ENCODE assay signal across 14 cellular contexts in the genomic region with DNA sequence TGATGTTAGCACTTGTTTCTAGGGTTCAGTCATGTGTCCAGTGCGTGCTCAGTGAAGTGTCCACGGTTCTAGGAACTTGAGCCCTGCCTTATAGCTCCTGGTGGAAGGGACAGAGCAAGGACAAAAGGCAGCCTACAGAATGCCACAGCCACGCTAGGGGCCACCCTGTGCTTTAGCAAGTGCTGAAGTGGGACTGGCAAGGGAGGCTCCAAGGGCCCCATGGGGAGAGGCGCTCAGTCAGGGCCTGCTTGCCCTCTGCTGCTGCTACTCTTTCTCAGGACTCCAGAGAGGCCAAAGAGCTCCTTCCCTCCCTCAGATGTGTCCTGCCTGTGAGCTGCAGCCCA. TPM values are rescaled to one million over a fixed set of nuclear protein-coding genes. Genes with fewer than 3 reads are reported as not detected.
DNase-seq lines count a peak whose midpoint lies in the region; ATAC-seq, FAIRE-seq and TF ChIP-seq lines count a peak whose summit lies in the region.
"Had no signal": no experiment of that assay in that cellular context is flagged by ENCODE, and none has a peak within 500 bp of the region (broad histone marks: within the 10 kb centered on the region; RNA-seq: fewer than 3 reads in every experiment).

No MANE protein-coding gene starts in this region.

- intact Hi-C loops in HepG2 (cut with micrococcal nuclease; ENCODE audit: unreplicated experiment) (no loop called here), thyroid gland (cut with DNase I) (no loop called here)

- H3K9me3 ChIP-seq in HepG2 (ENCODE audit: low read length) = no peaks in the 10 kb centered on the region
- H3K9me3 ChIP-seq in thyroid gland = no peaks in the 10 kb centered on the region
- H3K9me3 ChIP-seq: gastroesophageal sphincter, sigmoid colon had no signal

- TF ChIP-seq EP300 in HepG2 (IDR thresholded peaks at IDR 0.05; ENCODE audit: low read depth in 2 of 2, low read length in 2 of 2) (no peak), HepG2 (CRISPR knock-in tag; IDR thresholded peaks at IDR 0.05; ENCODE audit: borderline replicate concordance) (no peak)

- 100% methylated on average over 1 of the region's 4 CpGs for WGBS in HepG2 (ENCODE audit: low lambda C conversion rate)
- WGBS in thyroid gland, 2 donors = 82 to 89% methylated on average over 3 to 4 of the region's 4 CpGs

- peak overlapping the region; percentile 41 for H3K27ac Mint-ChIP-seq in activated naive CD4-positive, alpha-beta T cell treated with anti-CD3 and anti-CD28 coated beads, Interleukin-2, amount 50 U/mL, for 24 hours
- peak overlapping the region; percentile 85 for H3K27ac Mint-ChIP-seq in activated CD8-positive, alpha-beta T cell treated with anti-CD3 and anti-CD28 coated beads, Interleukin-2, amount 10 ng/mL, durations not matched to agents 7 days and 5 days

- no peak for TF ChIP-seq POLR2A in HepG2 (IDR thresholded peaks at IDR 0.05; ENCODE audit: insufficient read depth in 1 of 2, low read depth in 2 of 2, low read length in 2 of 2)
- no peak for TF ChIP-seq POLR2A in thyroid gland (IDR thresholded peaks at IDR 0.05)

- DNase-seq in activated naive CD4-positive, alpha-beta T cell treated with Interleukin-2 at 50 U/mL for 16 hours = no peak
- DNase-seq in activated CD8-positive, alpha-beta T cell treated with anti-CD3 and anti-CD28 coated beads, Interleukin-2, amount 10 ng/mL, durations not matched to agents 7 days and 5 days = no peak
- no peak for DNase-seq in HepG2 (ENCODE audit: low spot score)
- DNase-seq in thyroid gland = no peak
- DNase-seq in KBM-7 = no peak
- no peak for DNase-seq in NCI-H1092 treated with DMSO at 0.1 percent for 48 hours (lab: John Stamatoyannopoulos, UW)
- DNase-seq: NCI-H1048, NCI-H526, sigmoid colon had no signal

- no peak for TF ChIP-seq RAD21 in HepG2 (CRISPR knock-in tag; IDR thresholded peaks at IDR 0.05)

- H3K36me3 ChIP-seq in HepG2 (replicated peaks in 1 of 2; ENCODE audit: control insufficient read depth in 1 of 2, insufficient read depth in 2 of 2, low read length in 2 of 2) (peaks cover 6 to 13% of the 10 kb centered on the region in 2 experiments; a peak in 4 of 5 replicates), thyroid gland (peaks cover 0 to 2% of the 10 kb centered on the region in 2 donors)

- H3K4me1 Mint-ChIP-seq in activated naive CD4-positive, alpha-beta T cell treated with anti-CD3 and anti-CD28 coated beads, Interleukin-2, amount 50 U/mL, for 24 hours = peaks cover 29% of the 10 kb centered on the region
- H3K4me1 Mint-ChIP-seq in activated CD8-positive, alpha-beta T cell treated with anti-CD3 and anti-CD28 coated beads, Interleukin-2, amount 10 ng/mL, durations not matched to agents 7 days and 5 days (ENCODE audit: low read depth) = peaks cover 36% of the 10 kb centered on the region

- peaks cover 9% of the 10 kb centered on the region; the same call in 1 of the 2 replicates for H3K4me1 ChIP-seq in HepG2 (ENCODE audit: insufficient read depth, low read length)
- peaks cover 0 to 21% of the 10 kb centered on the region in 2 donors for H3K4me1 ChIP-seq in thyroid gland
- H3K4me1 ChIP-seq: gastroesophageal sphincter had no signal

- in situ Hi-C loops in HepG2 (cut with HindIII; ENCODE audit: extremely low pct_ligation_motif_present, low pct_unique_long_range_greater_than_20kb) (no loop called here), KBM-7 (cut with MboI; ENCODE audit: low pct_unique_long_range_greater_than_20kb, low sequenced_read_pairs) (no loop called here)

- H3K27ac ChIP-seq in HepG2 (ENCODE audit: extremely low read length, insufficient read depth, low read length) = no peak overlapping the region
- peak overlapping the region in 2 of 3 donors; percentile 31 to 41 for H3K27ac ChIP-seq in thyroid gland
- H3K27ac ChIP-seq: SK-N-MC had no signal

- no peak for TF ChIP-seq CTCF in HepG2 (CRISPR knock-in tag; IDR thresholded peaks at IDR 0.05)
- no peak for TF ChIP-seq CTCF in thyroid gland (IDR thresholded peaks at IDR 0.05)

- no peak for FAIRE-seq in HepG2 (lab: Jason Lieb, UNC)

- H3K27me3 ChIP-seq in HepG2 (ENCODE audit: control insufficient read depth in 1 of 2, insufficient read depth in 2 of 2, low read length in 2 of 2) (no peaks in the 10 kb centered on the region), thyroid gland (no peaks in the 10 kb centered on the region)
- H3K27me3 ChIP-seq: gastroesophageal sphincter, sigmoid colon had no signal

- H3K79me2 ChIP-seq in HepG2 (ENCODE audit: insufficient read depth, low read length) = no peaks in the 10 kb centered on the region

- no peak for ATAC-seq in activated CD8-positive, alpha-beta T cell treated with anti-CD3 and anti-CD28 coated beads, Interleukin-2, amount 10 ng/mL, durations not matched to agents 7 days and 5 days
- ATAC-seq in HepG2 (peak; percentile 20), HG02798 (IDR thresholded peaks at IDR 0.05; ENCODE audit: poor library complexity, unreplicated experiment) (no peak)

- CTCF ChIA-PET in activated CD8-positive, alpha-beta T cell treated with anti-CD3 and anti-CD28 coated beads, Interleukin-2, amount 10 ng/mL, durations not matched to agents 7 days and 5 days (lab: Charles Lee) = interaction anchor here (1.1 to 3.1 kb wide), 2 partner anchors 10 to 19 kb away, joined by 3 to 41 read pairs; no protein-coding TSS in a partner anchor
- CTCF ChIA-PET in HepG2 (lab: Yijun Ruan, JAX; ENCODE audit: low intra/inter-chr PET ratio, low total read pairs) = no interaction called here

- H3K4me3 Mint-ChIP-seq in activated naive CD4-positive, alpha-beta T cell treated with anti-CD3 and anti-CD28 coated beads, Interleukin-2, amount 50 U/mL, for 24 hours = no peak overlapping the region
- H3K4me3 Mint-ChIP-seq in activated CD8-positive, alpha-beta T cell treated with anti-CD3 and anti-CD28 coated beads, Interleukin-2, amount 10 ng/mL, durations not matched to agents 7 days and 5 days = no peak overlapping the region
- H3K4me3 Mint-ChIP-seq: CD8-positive, alpha-beta T cell had no signal

- H3K9me3 Mint-ChIP-seq in activated naive CD4-positive, alpha-beta T cell treated with anti-CD3 and anti-CD28 coated beads, Interleukin-2, amount 50 U/mL, for 24 hours = no peaks in the 10 kb centered on the region
- H3K9me3 Mint-ChIP-seq in activated CD8-positive, alpha-beta T cell treated with anti-CD3 and anti-CD28 coated beads, Interleukin-2, amount 10 ng/mL, durations not matched to agents 7 days and 5 days (ENCODE audit: insufficient read depth) = peaks cover 4% of the 10 kb centered on the region
- H3K9me3 Mint-ChIP-seq: CD8-positive, alpha-beta T cell had no signal

- H3K4me3 ChIP-seq in HepG2 (replicated peaks in 1 of 3; ENCODE audit: insufficient read depth in 1 of 3, low read depth in 2 of 3, low read length in 3 of 3) = no peak overlapping the region
- no peak overlapping the region for H3K4me3 ChIP-seq in thyroid gland (replicated peaks in 1 of 3)
- H3K4me3 ChIP-seq: gastroesophageal sphincter, sigmoid colon, SK-N-MC had no signal

- H4K20me1 ChIP-seq in HepG2 (ENCODE audit: insufficient read depth, low read length) = no peaks in the 10 kb centered on the region

- no TSS peak for BruUV-seq in HepG2 (replicated peaks; lab: Mats Ljungman, UMichigan)

- no peak overlapping the region for H3K4me2 ChIP-seq in HepG2 (ENCODE audit: low read depth, low read length)

- POLR2A ChIA-PET in activated CD8-positive, alpha-beta T cell treated with anti-CD3 and anti-CD28 coated beads, Interleukin-2, amount 10 ng/mL, durations not matched to agents 7 days and 5 days (lab: Charles Lee) = interaction anchor here (0.9 to 2.6 kb wide), 3 partner anchors 10 to 49 kb away, joined by 3 to 15 read pairs (median 3); no protein-coding TSS in a partner anchor
- POLR2A ChIA-PET in HepG2 (lab: Yijun Ruan, JAX) = interaction anchor here (0.9 to 1.5 kb wide), 2 partner anchors 74 to 90 kb away, joined by 4 read pairs; no protein-coding TSS in a partner anchor

- no peak overlapping the region for H3K9ac ChIP-seq in HepG2 (ENCODE audit: insufficient read depth, low read depth, low read length)

- peaks cover 2% of the 10 kb centered on the region for H3K36me3 Mint-ChIP-seq in activated naive CD4-positive, alpha-beta T cell treated with anti-CD3 and anti-CD28 coated beads, Interleukin-2, amount 50 U/mL, for 24 hours
- H3K36me3 Mint-ChIP-seq in activated CD8-positive, alpha-beta T cell treated with anti-CD3 and anti-CD28 coated beads, Interleukin-2, amount 10 ng/mL, durations not matched to agents 7 days and 5 days (ENCODE audit: low read depth) = peaks cover 37% of the 10 kb centered on the region

- no peaks in the 10 kb centered on the region for H3K27me3 Mint-ChIP-seq in activated naive CD4-positive, alpha-beta T cell treated with anti-CD3 and anti-CD28 coated beads, Interleukin-2, amount 50 U/mL, for 24 hours
- no peaks in the 10 kb centered on the region for H3K27me3 Mint-ChIP-seq in activated CD8-positive, alpha-beta T cell treated with anti-CD3 and anti-CD28 coated beads, Interleukin-2, amount 10 ng/mL, durations not matched to agents 7 days and 5 days (ENCODE audit: low read depth)

- no peak overlapping the region for H2AFZ ChIP-seq in HepG2 (ENCODE audit: low read length)

RNA-seq across cellular contexts. Expression of a gene that starts 6.8 kb away (rescaled TPM):
- total RNA-seq in activated CD8-positive, alpha-beta T cell treated with anti-CD3 and anti-CD28 coated beads, Interleukin-2, amount 10 ng/mL, durations not matched to agents 7 days and 5 days = 10 to 100 TPM; 68.5 to 68.8 TPM
- total RNA-seq in HepG2 (2016; rRNA removed; fragmentation: Illumina TruSeq; extraction: Trizol) (31.4 and 48.6 TPM in 2 replicates), thyroid gland (100 to 1,000 TPM in 3 of 4 donors, 10 to 100 TPM in 1; 84.7 to 203 (median 107) TPM)
- total RNA-seq in HepG2 (2016; cell fraction: cytosol; rRNA removed; fragmentation: Illumina TruSeq; extraction: Trizol; ENCODE audit: low read depth) = 21.9 and 22.5 TPM in 2 replicates
- 34.5 and 55.6 TPM in 2 replicates for total RNA-seq in HepG2 (2016; cell fraction: insoluble cytoplasmic fraction; rRNA removed; fragmentation: Illumina TruSeq; extraction: Trizol)
- total RNA-seq in HepG2 (2016; cell fraction: membrane; rRNA removed; fragmentation: Illumina TruSeq; extraction: Trizol) = 26.2 and 30.0 TPM in 2 replicates
- total RNA-seq in HepG2 (2016; cell fraction: nucleus; rRNA removed; fragmentation: Illumina TruSeq; extraction: Trizol) = 41.8 and 49.7 TPM in 2 replicates
- 42.8 and 42.9 TPM in 2 replicates for polyA plus RNA-seq in HepG2 (2011; rRNA removed)
- polyA plus RNA-seq in HepG2 (2011; cell fraction: cytosol; rRNA removed) = 24.5 and 47.2 TPM in 2 replicates
- 143 and 153 TPM in 2 replicates for polyA plus RNA-seq in HepG2 (2011; cell fraction: nucleus; rRNA removed)
- polyA plus RNA-seq in HepG2 (2012) = 22.5 and 24.0 TPM in 2 replicates
- 20.3 and 23.1 TPM in 2 replicates for polyA plus RNA-seq in HepG2 (2016; cell fraction: cytosol; fragmentation: Illumina TruSeq; extraction: Trizol; ENCODE audit: low read depth)
- 30.7 and 32.5 TPM in 2 replicates for polyA plus RNA-seq in HepG2 (2016; cell fraction: insoluble cytoplasmic fraction; fragmentation: Illumina TruSeq; extraction: Trizol; ENCODE audit: low read depth)
- 20.1 and 23.2 TPM in 2 replicates for polyA plus RNA-seq in HepG2 (2016; cell fraction: membrane; fragmentation: Illumina TruSeq; extraction: Trizol; ENCODE audit: low read depth)
- polyA plus RNA-seq in HepG2 (2016; cell fraction: nucleus; fragmentation: Illumina TruSeq; extraction: Trizol; ENCODE audit: insufficient read depth, low read depth) = 95.9 and 100 TPM in 2 replicates
- 14.0 and 27.7 TPM in 2 replicates for polyA minus RNA-seq in HepG2 (2011; rRNA and poly(A)+ RNA removed; ENCODE audit: low replicate concordance)
- polyA minus RNA-seq in HepG2 (2011; cell fraction: cytosol; rRNA and poly(A)+ RNA removed) = 5.2 and 5.9 TPM in 2 replicates
- polyA minus RNA-seq in HepG2 (2011; cell fraction: nucleus; rRNA and poly(A)+ RNA removed) = 21.5 and 23.6 TPM in 2 replicates

RNA-seq across cellular contexts. Expression of a gene that starts 15.0 kb away (rescaled TPM):
- total RNA-seq in activated CD8-positive, alpha-beta T cell treated with anti-CD3 and anti-CD28 coated beads, Interleukin-2, amount 10 ng/mL, durations not matched to agents 7 days and 5 days = 10 to 100 TPM; 16.1 to 17.0 TPM
- total RNA-seq in HepG2 (2016; rRNA removed; fragmentation: Illumina TruSeq; extraction: Trizol) (4.2 and 4.4 TPM in 2 replicates), thyroid gland (10 to 100 TPM in 2 of 4 donors, 1 to 10 TPM in 2; 8.7 to 13.1 (median 10.5) TPM)
- 1.8 TPM in 2 replicates for total RNA-seq in HepG2 (2016; cell fraction: cytosol; rRNA removed; fragmentation: Illumina TruSeq; extraction: Trizol; ENCODE audit: low read depth)
- 4.1 and 4.5 TPM in 2 replicates for total RNA-seq in HepG2 (2016; cell fraction: insoluble cytoplasmic fraction; rRNA removed; fragmentation: Illumina TruSeq; extraction: Trizol)
- total RNA-seq in HepG2 (2016; cell fraction: membrane; rRNA removed; fragmentation: Illumina TruSeq; extraction: Trizol) = 3.8 and 4.0 TPM in 2 replicates
- 3.8 and 3.9 TPM in 2 replicates for total RNA-seq in HepG2 (2016; cell fraction: nucleus; rRNA removed; fragmentation: Illumina TruSeq; extraction: Trizol)
- 3.9 and 5.1 TPM in 2 replicates for polyA plus RNA-seq in HepG2 (2011; rRNA removed)
- polyA plus RNA-seq in HepG2 (2011; cell fraction: cytosol; rRNA removed) = 4.8 TPM in 2 replicates
- polyA plus RNA-seq in HepG2 (2011; cell fraction: nucleus; rRNA removed) = 6.2 and 6.9 TPM in 2 replicates
- 6.6 and 10.2 TPM in 2 replicates for polyA plus RNA-seq in HepG2 (2012)
- 2.1 and 2.2 TPM in 2 replicates for polyA plus RNA-seq in HepG2 (2016; cell fraction: cytosol; fragmentation: Illumina TruSeq; extraction: Trizol; ENCODE audit: low read depth)
- polyA plus RNA-seq in HepG2 (2016; cell fraction: insoluble cytoplasmic fraction; fragmentation: Illumina TruSeq; extraction: Trizol; ENCODE audit: low read depth) = 8.6 and 11.0 TPM in 2 replicates
- 4.0 and 4.8 TPM in 2 replicates for polyA plus RNA-seq in HepG2 (2016; cell fraction: membrane; fragmentation: Illumina TruSeq; extraction: Trizol; ENCODE audit: low read depth)
- polyA plus RNA-seq in HepG2 (2016; cell fraction: nucleus; fragmentation: Illumina TruSeq; extraction: Trizol; ENCODE audit: insufficient read depth, low read depth) = 7.7 and 8.7 TPM in 2 replicates
- polyA minus RNA-seq in HepG2 (2011; rRNA and poly(A)+ RNA removed; ENCODE audit: low replicate concordance) = 9.1 and 17.2 TPM in 2 replicates
- 4.5 and 4.6 TPM in 2 replicates for polyA minus RNA-seq in HepG2 (2011; cell fraction: cytosol; rRNA and poly(A)+ RNA removed)
- polyA minus RNA-seq in HepG2 (2011; cell fraction: nucleus; rRNA and poly(A)+ RNA removed) = 7.9 and 8.1 TPM in 2 replicates

RNA-seq across cellular contexts. Expression of a gene that starts 29.5 kb away (rescaled TPM):
- total RNA-seq in activated CD8-positive, alpha-beta T cell treated with anti-CD3 and anti-CD28 coated beads, Interleukin-2, amount 10 ng/mL, durations not matched to agents 7 days and 5 days = 100 to 1,000 TPM; 301 to 319 TPM
- 237 and 256 TPM in 2 replicates for total RNA-seq in HepG2 (2016; rRNA removed; fragmentation: Illumina TruSeq; extraction: Trizol)
- total RNA-seq in HepG2 (2016; cell fraction: cytosol; rRNA removed; fragmentation: Illumina TruSeq; extraction: Trizol; ENCODE audit: low read depth) = 86.3 and 92.6 TPM in 2 replicates
- 209 and 270 TPM in 2 replicates for total RNA-seq in HepG2 (2016; cell fraction: insoluble cytoplasmic fraction; rRNA removed; fragmentation: Illumina TruSeq; extraction: Trizol)
- total RNA-seq in HepG2 (2016; cell fraction: membrane; rRNA removed; fragmentation: Illumina TruSeq; extraction: Trizol) = 67.0 and 88.4 TPM in 2 replicates
- total RNA-seq in HepG2 (2016; cell fraction: nucleus; rRNA removed; fragmentation: Illumina TruSeq; extraction: Trizol) = 98.2 and 106 TPM in 2 replicates
- polyA plus RNA-seq in HepG2 (2011; rRNA removed) = 32.1 and 43.3 TPM in 2 replicates
- 92.3 and 100 TPM in 2 replicates for polyA plus RNA-seq in HepG2 (2011; cell fraction: cytosol; rRNA removed)
- 38.5 and 41.1 TPM in 2 replicates for polyA plus RNA-seq in HepG2 (2011; cell fraction: nucleus; rRNA removed)
- polyA plus RNA-seq in HepG2 (2012) = 103 and 127 TPM in 2 replicates
- 83.0 and 101 TPM in 2 replicates for polyA plus RNA-seq in HepG2 (2016; cell fraction: cytosol; fragmentation: Illumina TruSeq; extraction: Trizol; ENCODE audit: low read depth)
- polyA plus RNA-seq in HepG2 (2016; cell fraction: insoluble cytoplasmic fraction; fragmentation: Illumina TruSeq; extraction: Trizol; ENCODE audit: low read depth) = 221 and 271 TPM in 2 replicates
- polyA plus RNA-seq in HepG2 (2016; cell fraction: membrane; fragmentation: Illumina TruSeq; extraction: Trizol; ENCODE audit: low read depth) = 58.3 and 84.5 TPM in 2 replicates
- polyA plus RNA-seq in HepG2 (2016; cell fraction: nucleus; fragmentation: Illumina TruSeq; extraction: Trizol; ENCODE audit: insufficient read depth, low read depth) = 169 and 181 TPM in 2 replicates
- 28.4 and 46.4 TPM in 2 replicates for polyA minus RNA-seq in HepG2 (2011; rRNA and poly(A)+ RNA removed; ENCODE audit: low replicate concordance)
- polyA minus RNA-seq in HepG2 (2011; cell fraction: cytosol; rRNA and poly(A)+ RNA removed) = 50.6 and 65.7 TPM in 2 replicates
- 30.4 and 32.2 TPM in 2 replicates for polyA minus RNA-seq in HepG2 (2011; cell fraction: nucleus; rRNA and poly(A)+ RNA removed)
- 10 to 100 TPM; 15.1 to 23.4 (median 17.7) TPM for total RNA-seq in thyroid gland

RNA-seq across cellular contexts. Expression of a gene that starts 37.0 kb away (rescaled TPM):
- 1 to 10 TPM; 4.6 to 5.4 TPM for total RNA-seq in activated CD8-positive, alpha-beta T cell treated with anti-CD3 and anti-CD28 coated beads, Interleukin-2, amount 10 ng/mL, durations not matched to agents 7 days and 5 days
- total RNA-seq in HepG2 (2016; rRNA removed; fragmentation: Illumina TruSeq; extraction: Trizol) (0.42 and 0.69 TPM in 2 replicates), thyroid gland (10 to 100 TPM; 24.1 to 40.3 (median 27.6) TPM)
- total RNA-seq in HepG2 (2016; cell fraction: cytosol; rRNA removed; fragmentation: Illumina TruSeq; extraction: Trizol; ENCODE audit: low read depth) = 0.20 TPM in 1 of 2 replicates, not detected in the other
- 0.18 and 0.41 TPM in 2 replicates for total RNA-seq in HepG2 (2016; cell fraction: insoluble cytoplasmic fraction; rRNA removed; fragmentation: Illumina TruSeq; extraction: Trizol)
- 0.41 and 0.56 TPM in 2 replicates for total RNA-seq in HepG2 (2016; cell fraction: membrane; rRNA removed; fragmentation: Illumina TruSeq; extraction: Trizol)
- total RNA-seq in HepG2 (2016; cell fraction: nucleus; rRNA removed; fragmentation: Illumina TruSeq; extraction: Trizol) = 0.50 and 0.63 TPM in 2 replicates
- polyA plus RNA-seq in HepG2 (2011; rRNA removed) = 5.6 and 10.9 TPM in 2 replicates
- polyA plus RNA-seq in HepG2 (2011; cell fraction: cytosol; rRNA removed) = 5.4 and 6.9 TPM in 2 replicates
- polyA plus RNA-seq in HepG2 (2011; cell fraction: nucleus; rRNA removed) = 29.9 and 34.7 TPM in 2 replicates
- polyA plus RNA-seq in HepG2 (2012) = 2.2 and 2.9 TPM in 2 replicates
- polyA plus RNA-seq in HepG2 (2016; cell fraction: cytosol; fragmentation: Illumina TruSeq; extraction: Trizol; ENCODE audit: low read depth) = 0.05 and 0.19 TPM in 2 replicates
- polyA plus RNA-seq in HepG2 (2016; cell fraction: insoluble cytoplasmic fraction; fragmentation: Illumina TruSeq; extraction: Trizol; ENCODE audit: low read depth) = 0.27 and 0.41 TPM in 2 replicates
- polyA plus RNA-seq in HepG2 (2016; cell fraction: membrane; fragmentation: Illumina TruSeq; extraction: Trizol; ENCODE audit: low read depth) = 0.14 and 0.18 TPM in 2 replicates
- polyA plus RNA-seq in HepG2 (2016; cell fraction: nucleus; fragmentation: Illumina TruSeq; extraction: Trizol; ENCODE audit: insufficient read depth, low read depth) = 0.77 and 1.00 TPM in 2 replicates
- polyA minus RNA-seq in HepG2 (2011; rRNA and poly(A)+ RNA removed; ENCODE audit: low replicate concordance) = 20.1 and 31.6 TPM in 2 replicates
- polyA minus RNA-seq in HepG2 (2011; cell fraction: cytosol; rRNA and poly(A)+ RNA removed) = 4.4 and 5.7 TPM in 2 replicates
- polyA minus RNA-seq in HepG2 (2011; cell fraction: nucleus; rRNA and poly(A)+ RNA removed) = 7.1 and 7.5 TPM in 2 replicates

RNA-seq across cellular contexts. Expression of a gene that starts 58.0 kb away (rescaled TPM):
- total RNA-seq in activated CD8-positive, alpha-beta T cell treated with anti-CD3 and anti-CD28 coated beads, Interleukin-2, amount 10 ng/mL, durations not matched to agents 7 days and 5 days = 100 to 1,000 TPM; 491 to 520 TPM
- total RNA-seq in HepG2 (2016; rRNA removed; fragmentation: Illumina TruSeq; extraction: Trizol) = 553 and 842 TPM in 2 replicates
- total RNA-seq in HepG2 (2016; cell fraction: cytosol; rRNA removed; fragmentation: Illumina TruSeq; extraction: Trizol; ENCODE audit: low read depth) = 162 and 178 TPM in 2 replicates
- 553 and 885 TPM in 2 replicates for total RNA-seq in HepG2 (2016; cell fraction: insoluble cytoplasmic fraction; rRNA removed; fragmentation: Illumina TruSeq; extraction: Trizol)
- 469 and 483 TPM in 2 replicates for total RNA-seq in HepG2 (2016; cell fraction: membrane; rRNA removed; fragmentation: Illumina TruSeq; extraction: Trizol)
- total RNA-seq in HepG2 (2016; cell fraction: nucleus; rRNA removed; fragmentation: Illumina TruSeq; extraction: Trizol) = 195 and 213 TPM in 2 replicates
- polyA plus RNA-seq in HepG2 (2011; rRNA removed) = 252 and 337 TPM in 2 replicates
- polyA plus RNA-seq in HepG2 (2011; cell fraction: cytosol; rRNA removed) = 69.8 and 103 TPM in 2 replicates
- 25.8 and 30.1 TPM in 2 replicates for polyA plus RNA-seq in HepG2 (2011; cell fraction: nucleus; rRNA removed)
- polyA plus RNA-seq in HepG2 (2012) = 289 and 643 TPM in 2 replicates
- polyA plus RNA-seq in HepG2 (2016; cell fraction: cytosol; fragmentation: Illumina TruSeq; extraction: Trizol; ENCODE audit: low read depth) = 377 and 391 TPM in 2 replicates
- polyA plus RNA-seq in HepG2 (2016; cell fraction: insoluble cytoplasmic fraction; fragmentation: Illumina TruSeq; extraction: Trizol; ENCODE audit: low read depth) = 1,249 and 1,398 TPM in 2 replicates
- polyA plus RNA-seq in HepG2 (2016; cell fraction: membrane; fragmentation: Illumina TruSeq; extraction: Trizol; ENCODE audit: low read depth) = 612 and 621 TPM in 2 replicates
- 448 and 485 TPM in 2 replicates for polyA plus RNA-seq in HepG2 (2016; cell fraction: nucleus; fragmentation: Illumina TruSeq; extraction: Trizol; ENCODE audit: insufficient read depth, low read depth)
- polyA minus RNA-seq in HepG2 (2011; rRNA and poly(A)+ RNA removed; ENCODE audit: low replicate concordance) = 78.7 and 95.4 TPM in 2 replicates
- polyA minus RNA-seq in HepG2 (2011; cell fraction: cytosol; rRNA and poly(A)+ RNA removed) = 255 and 261 TPM in 2 replicates
- 42.5 and 63.9 TPM in 2 replicates for polyA minus RNA-seq in HepG2 (2011; cell fraction: nucleus; rRNA and poly(A)+ RNA removed)
- total RNA-seq in thyroid gland = 100 to 1,000 TPM in 1 of 4 donors, 10 to 100 TPM in 3; 61.9 to 100 (median 82.1) TPM
